ENCODE assay signal across 8 cellular contexts in genomic region chr6:7260291-7261029, GRCh38. TPM values are rescaled to one million over a fixed set of nuclear protein-coding genes. Genes with fewer than 3 reads are reported as not detected.
DNase-seq lines count a peak whose midpoint lies in the region; ATAC-seq and TF ChIP-seq lines count a peak whose summit lies in the region.

No MANE protein-coding gene starts in this region.

- peaks cover 8% of the 10 kb centered on the region for H3K27me3 Mint-ChIP-seq in activated naive CD4-positive, alpha-beta T cell treated with anti-CD3 and anti-CD28 coated beads, Interleukin-2, amount 50 U/mL, for 24 hours
- no peaks in the 10 kb centered on the region for H3K27me3 Mint-ChIP-seq in type B pancreatic cell

- no peaks in the 10 kb centered on the region for H3K27me3 ChIP-seq in brain microvascular endothelial cell (replicated peaks)

- no peak for TF ChIP-seq POLR2A in lower leg skin (IDR thresholded peaks at IDR 0.05)
- TF ChIP-seq POLR2A in erythroblast (IDR thresholded peaks at IDR 0.05; ENCODE audit: low read length), result no peak

- no peaks in the 10 kb centered on the region for H3K36me3 Mint-ChIP-seq in activated naive CD4-positive, alpha-beta T cell treated with anti-CD3 and anti-CD28 coated beads, Interleukin-2, amount 50 U/mL, for 24 hours
- H3K36me3 Mint-ChIP-seq in type B pancreatic cell, result no peaks in the 10 kb centered on the region

- no peaks in the 10 kb centered on the region for H3K36me3 ChIP-seq in brain microvascular endothelial cell (replicated peaks)

- H3K27ac ChIP-seq in brain microvascular endothelial cell, result no peak overlapping the region

- no peak for ATAC-seq in GM19452 (IDR thresholded peaks at IDR 0.05; ENCODE audit: unreplicated experiment)

- H3K4me3 ChIP-seq in brain microvascular endothelial cell (ENCODE audit: low read depth, low read length) (peak overlapping the region; percentile 84), lower leg skin (ENCODE audit: low read depth, poor library complexity, severe bottlenecking) (peak overlapping the region; percentile 32)

- DNase-seq in activated naive CD4-positive, alpha-beta T cell treated with anti-CD3 and anti-CD28 coated beads, Interleukin-2, amount 50 U/mL, for 16 hours, result no peak
- no peak for DNase-seq in brain microvascular endothelial cell
- no peak for DNase-seq in lower leg skin (ENCODE audit: low spot score in 2 of 2)
- DNase-seq in type B pancreatic cell (ENCODE audit: extremely low spot score, unreplicated experiment), result no peak
- no peak for DNase-seq in erythroblast (lab: John Stamatoyannopoulos, UW)
- no peak for DNase-seq in NCI-H226

- no peak for TF ChIP-seq CTCF in brain microvascular endothelial cell (IDR thresholded peaks at IDR 0.05; ENCODE audit: low read depth, low read length, missing control alignments)
- TF ChIP-seq CTCF in lower leg skin (IDR thresholded peaks at IDR 0.05), result no peak
- TF ChIP-seq CTCF in type B pancreatic cell (conservative IDR thresholded peaks at IDR 0.05), result no peak

- 63 to 80% methylated on average over 12 of the region's 13 CpGs for WGBS in lower leg skin, 2 donors

- no peaks in the 10 kb centered on the region for H3K9me3 Mint-ChIP-seq in activated naive CD4-positive, alpha-beta T cell treated with anti-CD3 and anti-CD28 coated beads, Interleukin-2, amount 50 U/mL, for 24 hours
- no peaks in the 10 kb centered on the region for H3K9me3 Mint-ChIP-seq in type B pancreatic cell

- peak overlapping the region; percentile 85 for H3K4me3 Mint-ChIP-seq in activated naive CD4-positive, alpha-beta T cell treated with anti-CD3 and anti-CD28 coated beads, Interleukin-2, amount 50 U/mL, for 24 hours
- peak overlapping the region; percentile 97 for H3K4me3 Mint-ChIP-seq in type B pancreatic cell

- no peak overlapping the region for H3K27ac Mint-ChIP-seq in activated naive CD4-positive, alpha-beta T cell treated with anti-CD3 and anti-CD28 coated beads, Interleukin-2, amount 50 U/mL, for 24 hours
- H3K27ac Mint-ChIP-seq in type B pancreatic cell, result peak overlapping the region; percentile 96

- in situ Hi-C loops in brain microvascular endothelial cell (cut with HindIII; ENCODE audit: low pct_ligation_motif_present, low sequenced_read_pairs), result no loop called here

- intact Hi-C loops in lower leg skin (cut with DNase I; ENCODE audit: low total_unique reads), result no loop called here

- H3K4me1 Mint-ChIP-seq in activated naive CD4-positive, alpha-beta T cell treated with anti-CD3 and anti-CD28 coated beads, Interleukin-2, amount 50 U/mL, for 24 hours, result peaks cover 20% of the 10 kb centered on the region
- peaks cover 21% of the 10 kb centered on the region for H3K4me1 Mint-ChIP-seq in type B pancreatic cell (ENCODE audit: unreplicated experiment)

RNA-seq across cellular contexts. Expression of gene SSR1, which starts 52.5 kb away (rescaled TPM):
- total RNA-seq in lower leg skin (10 to 100 TPM; 31.4 to 42.9 (median 35.3) TPM), type B pancreatic cell (ENCODE audit: low replicate concordance) (116 and 124 TPM in 2 replicates)
